In genomic region chr6:33411632-33412005, GRCh38 we compare ENCODE assay signal across 9 cellular contexts. TPM values are rescaled to one million over a fixed set of nuclear protein-coding genes. Genes with fewer than 3 reads are reported as not detected.
DNase-seq lines count a peak whose midpoint lies in the region; ATAC-seq and TF ChIP-seq lines count a peak whose summit lies in the region.
"Had no signal": no experiment of that assay in that cellular context is flagged by ENCODE, and none has a peak within 500 bp of the region (broad histone marks: within the 10 kb centered on the region; RNA-seq: fewer than 3 reads in every experiment).

No MANE protein-coding gene starts in this region.

- no peak for DNase-seq in activated CD8-positive, alpha-beta memory T cell treated with anti-CD3 and anti-CD28 coated beads, Interleukin-2, amount 10 ng/mL, durations not matched to agents 7 days and 5 days
- DNase-seq in activated CD8-positive, alpha-beta memory T cell treated with anti-CD3 and anti-CD28 coated beads, Interleukin-2, amount 50 U/mL, for 4 hours: no peak
- DNase-seq in ascending aorta (ENCODE audit: low spot score in 2 of 2): no peak
- no peak for DNase-seq in right lobe of liver
- no peak for DNase-seq in tibial artery
- DNase-seq in kidney glomerular epithelial cell (lab: John Stamatoyannopoulos, UW): no peak
- DNase-seq in GM19240 (ENCODE audit: insufficient read length, low spot score): no peak
- DNase-seq in NCI-H524 (lab: John Stamatoyannopoulos, UW): no peak
- DNase-seq: DMS79 had no signal

- no peak for ATAC-seq in activated CD8-positive, alpha-beta memory T cell treated with anti-CD3 and anti-CD28 coated beads, Interleukin-2, amount 10 ng/mL, durations not matched to agents 7 days and 5 days
- no peak for ATAC-seq in right lobe of liver

- TF ChIP-seq CTCF in ascending aorta (IDR thresholded peaks at IDR 0.05) (no peak), right lobe of liver (IDR thresholded peaks at IDR 0.05) (no peak), tibial artery (IDR thresholded peaks at IDR 0.05) (no peak)

- H3K27me3 Mint-ChIP-seq in activated CD8-positive, alpha-beta memory T cell treated with anti-CD3 and anti-CD28 coated beads, Interleukin-2, amount 10 ng/mL, durations not matched to agents 7 days and 5 days: no peaks in the 10 kb centered on the region

- H3K36me3 ChIP-seq in ascending aorta (peaks cover 32 to 40% of the 10 kb centered on the region in 2 donors), right lobe of liver (peaks cover 0 to 22% (median 2%) of the 10 kb centered on the region in 4 donors), tibial artery (peaks cover 25 to 43% (median 39%) of the 10 kb centered on the region in 3 donors)

- H3K27me3 ChIP-seq in ascending aorta (no peaks in the 10 kb centered on the region), right lobe of liver (no peaks in the 10 kb centered on the region), tibial artery (no peaks in the 10 kb centered on the region)

- H3K4me3 ChIP-seq in ascending aorta (peak overlapping the region; percentile 84 to 98), right lobe of liver (peak overlapping the region; percentile 98 to 100 (median 99)), tibial artery (peak overlapping the region; percentile 94 to 98)

- peak overlapping the region; percentile 74 for H3K27ac Mint-ChIP-seq in activated CD8-positive, alpha-beta memory T cell treated with anti-CD3 and anti-CD28 coated beads, Interleukin-2, amount 10 ng/mL, durations not matched to agents 7 days and 5 days

- intact Hi-C loops in ascending aorta (cut with DNase I) (loop anchor here (1.0 to 10.0 kb wide), 7 partner anchors 14 to 1867 kb away; partner anchors contain the start of genes ATP6V1G2, DDX39B, NFKBIL1 and RING1), right lobe of liver (cut with DNase I) (no loop called here), tibial artery (cut with DNase I; ENCODE audit: low total_unique reads) (loop anchor here (10.0 kb wide), 1 partner anchor 117 kb away; the partner anchor contains the start of gene RGL2)

- H3K36me3 Mint-ChIP-seq in activated CD8-positive, alpha-beta memory T cell treated with anti-CD3 and anti-CD28 coated beads, Interleukin-2, amount 10 ng/mL, durations not matched to agents 7 days and 5 days: peaks cover 40% of the 10 kb centered on the region

- no peaks in the 10 kb centered on the region for H3K9me3 Mint-ChIP-seq in activated CD8-positive, alpha-beta memory T cell treated with anti-CD3 and anti-CD28 coated beads, Interleukin-2, amount 10 ng/mL, durations not matched to agents 7 days and 5 days (ENCODE audit: low read depth)

- CTCF ChIA-PET in activated CD8-positive, alpha-beta memory T cell treated with anti-CD3 and anti-CD28 coated beads, Interleukin-2, amount 10 ng/mL, durations not matched to agents 7 days and 5 days (lab: Charles Lee): interaction anchor here (1.1 kb wide), 1 partner anchor 15 kb away, joined by 6 read pairs; no protein-coding TSS in a partner anchor

- H3K4me3 Mint-ChIP-seq in activated CD8-positive, alpha-beta memory T cell treated with anti-CD3 and anti-CD28 coated beads, Interleukin-2, amount 10 ng/mL, durations not matched to agents 7 days and 5 days: peak overlapping the region; percentile 68

- TF ChIP-seq POLR2A in right lobe of liver (IDR thresholded peaks at IDR 0.05): no peak

- H3K9me3 ChIP-seq in ascending aorta: no peaks in the 10 kb centered on the region
- H3K9me3 ChIP-seq in right lobe of liver: no peaks in the 10 kb centered on the region
- H3K9me3 ChIP-seq in tibial artery: no peaks in the 10 kb centered on the region

- 18% methylated on average over 2 of the region's 6 CpGs for WGBS in right lobe of liver (ENCODE audit: insufficient coverage, low coverage, low lambda C conversion rate, missing lambda C conversion rate)

- H3K4me1 ChIP-seq in ascending aorta: peaks cover 10 to 17% of the 10 kb centered on the region in 2 donors
- peaks cover 0 to 13% (median 6%) of the 10 kb centered on the region in 4 donors for H3K4me1 ChIP-seq in right lobe of liver
- peaks cover 0 to 52% (median 37%) of the 10 kb centered on the region in 4 donors for H3K4me1 ChIP-seq in tibial artery

- H3K27ac ChIP-seq in ascending aorta (peak overlapping the region; percentile 96 to 99), right lobe of liver (peak overlapping the region; percentile 93 to 96 (median 94)), tibial artery (peak overlapping the region; percentile 99 to 100)

- peaks cover 52% of the 10 kb centered on the region for H3K4me1 Mint-ChIP-seq in activated CD8-positive, alpha-beta memory T cell treated with anti-CD3 and anti-CD28 coated beads, Interleukin-2, amount 10 ng/mL, durations not matched to agents 7 days and 5 days

RNA-seq across cellular contexts. Expression of gene PHF1, which starts 0.8 kb away (rescaled TPM):
- 10 to 100 TPM; 26.1 to 36.0 TPM for total RNA-seq in activated CD8-positive, alpha-beta memory T cell treated with anti-CD3 and anti-CD28 coated beads, Interleukin-2, amount 10 ng/mL, durations not matched to agents 7 days and 5 days
- total RNA-seq in ascending aorta (30.5 TPM), right lobe of liver (10 to 100 TPM; 14.7 to 21.3 (median 18.3) TPM)

RNA-seq across cellular contexts. Expression of gene CUTA, which starts 6.3 kb away (rescaled TPM):
- 100 to 1,000 TPM; 196 to 197 TPM for total RNA-seq in activated CD8-positive, alpha-beta memory T cell treated with anti-CD3 and anti-CD28 coated beads, Interleukin-2, amount 10 ng/mL, durations not matched to agents 7 days and 5 days
- total RNA-seq in ascending aorta: 77.2 TPM
- total RNA-seq in right lobe of liver: 100 to 1,000 TPM in 3 of 6 experiments, 10 to 100 TPM in 3; 81.4 to 114 (median 97.4) TPM

RNA-seq across cellular contexts. Expression of gene SYNGAP1, which starts 8.2 kb away (rescaled TPM):
- 10 to 100 TPM; 24.1 to 39.8 TPM for total RNA-seq in activated CD8-positive, alpha-beta memory T cell treated with anti-CD3 and anti-CD28 coated beads, Interleukin-2, amount 10 ng/mL, durations not matched to agents 7 days and 5 days
- total RNA-seq in ascending aorta: 33.7 TPM
- total RNA-seq in right lobe of liver: 1 to 10 TPM; 1.8 to 4.1 (median 2.8) TPM

RNA-seq across cellular contexts. Expression of gene KIFC1, which starts 20.0 kb away (rescaled TPM):
- total RNA-seq in activated CD8-positive, alpha-beta memory T cell treated with anti-CD3 and anti-CD28 coated beads, Interleukin-2, amount 10 ng/mL, durations not matched to agents 7 days and 5 days: 100 to 1,000 TPM; 133 to 187 TPM
- total RNA-seq in ascending aorta: not detected
- 1 to 10 TPM in 3 of 6 experiments, under 1 TPM in 2, not detected in 1; 0.29 to 4.4 (median 1.3) TPM for total RNA-seq in right lobe of liver

RNA-seq across cellular contexts. Expression of gene ZBTB9, which starts 42.8 kb away (rescaled TPM):
- 1 to 10 TPM; 7.4 to 9.0 TPM for total RNA-seq in activated CD8-positive, alpha-beta memory T cell treated with anti-CD3 and anti-CD28 coated beads, Interleukin-2, amount 10 ng/mL, durations not matched to agents 7 days and 5 days
- 45.8 TPM for total RNA-seq in ascending aorta
- 1 to 10 TPM; 2.5 to 3.8 (median 2.9) TPM for total RNA-seq in right lobe of liver

Comparison
In these comparisons a context has a peak if more than half of its experiments do, and no peak if none do; other contexts are left out.
1. intact Hi-C loops: an anchor here in ascending aorta (1.0 to 10.0 kb wide) and tibial artery (10.0 kb wide); none called in right lobe of liver.